8 cellular contexts compared by ENCODE assay signal in genomic region chr19:58439576-58440554, GRCh38. TPM values are rescaled to one million over a fixed set of nuclear protein-coding genes. Genes with fewer than 3 reads are reported as not detected.
DNase-seq lines count a peak whose midpoint lies in the region; ATAC-seq and TF ChIP-seq lines count a peak whose summit lies in the region.

ZNF132 (minus strand) TSS chr19:58440153; CDS start chr19:58439821, 332 bp downstream.

- no peaks in the 10 kb centered on the region for H3K27me3 ChIP-seq in colonic mucosa

- TF ChIP-seq CTCF in colonic mucosa (IDR thresholded peaks at IDR 0.05) = no peak

- peak; percentile 91 for ATAC-seq in HG02571 (IDR thresholded peaks at IDR 0.05; ENCODE audit: unreplicated experiment)

- peak within 1 kb of the TSS; percentile 65 for H3K27ac ChIP-seq in colonic mucosa

- DNase-seq in NCI-H187 (lab: John Stamatoyannopoulos, UW) = peak; percentile 91 to 93
- peak; percentile 92 to 94 for DNase-seq in activated CD4-positive, alpha-beta T cell treated with anti-CD3 and anti-CD28 coated beads for 4 hours
- peak; percentile 97 for DNase-seq in colonic mucosa
- DNase-seq in kidney glomerular epithelial cell (lab: John Stamatoyannopoulos, UW) = peak; percentile 97
- peak; percentile 90 to 95 for DNase-seq in stimulated activated CD4-positive, alpha-beta T cell treated with anti-CD3 and anti-CD28 coated beads, Interleukin-15, amount 100 ng/mL, for 48 hours (ENCODE audit: low read depth in 2 of 2)
- no peak for DNase-seq in SKM-1 (lab: John Stamatoyannopoulos, UW; ENCODE audit: unreplicated experiment)

- peak within 1 kb of the TSS; percentile 52 to 64 for H3K9ac ChIP-seq in colonic mucosa (ENCODE audit: low read depth in 2 of 2, low read length in 2 of 2)

- H3K4me1 ChIP-seq in colonic mucosa = peaks cover 5% of the 10 kb centered on the region

- H3K4me3 ChIP-seq in GM08714 (ENCODE audit: low read length) (peak within 1 kb of the TSS; percentile 69; the same call in 1 of the 2 replicates), colonic mucosa (peak within 1 kb of the TSS; percentile 72)

- intact Hi-C loops in colonic mucosa (cut with DNase I) = no loop called here

- peaks cover under 1% of the 10 kb centered on the region for H3K9me3 ChIP-seq in colonic mucosa

- H3K36me3 ChIP-seq in colonic mucosa = peaks cover 3% of the 10 kb centered on the region

RNA-seq across cellular contexts. Expression of gene ZNF132, which starts in this region (rescaled TPM):
- 1 to 10 TPM; 2.6 to 5.8 TPM for total RNA-seq in colonic mucosa
